22 cellular contexts compared by ENCODE assay signal in the genomic region with DNA sequence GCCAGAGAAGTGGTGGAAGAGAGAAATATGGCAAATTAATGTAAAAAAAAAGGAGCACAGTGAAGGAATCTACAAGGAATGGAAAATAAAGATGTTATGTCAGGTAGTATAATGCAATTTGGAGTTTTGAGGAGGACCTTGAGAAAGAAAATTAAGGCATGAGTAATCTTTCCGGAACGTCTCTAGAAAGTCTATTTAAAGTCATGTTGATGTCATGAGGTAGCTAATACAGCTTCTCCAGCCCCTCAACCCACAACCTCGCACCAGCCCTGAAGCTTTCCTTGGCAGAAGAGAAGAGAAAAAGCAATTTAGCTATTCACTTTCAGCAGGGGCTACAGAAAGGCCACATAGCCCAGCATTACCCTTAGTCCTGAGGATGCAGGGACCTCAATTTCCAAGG. TPM values are rescaled to one million over a fixed set of nuclear protein-coding genes. Genes with fewer than 3 reads are reported as not detected.
DNase-seq lines count a peak whose midpoint lies in the region; ATAC-seq and TF ChIP-seq lines count a peak whose summit lies in the region.
"Had no signal": no experiment of that assay in that cellular context is flagged by ENCODE, and none has a peak within 500 bp of the region (broad histone marks: within the 10 kb centered on the region; RNA-seq: fewer than 3 reads in every experiment).

No MANE protein-coding gene starts in this region.

- no peaks in the 10 kb centered on the region for H4K20me1 ChIP-seq in IMR-90 (ENCODE audit: insufficient read depth, low read length)

- H3K27ac ChIP-seq in IMR-90 (ENCODE audit: insufficient read depth, low read length) (no peak overlapping the region), body of pancreas (no peak overlapping the region)
- H3K27ac ChIP-seq: heart right ventricle, HL-60, pancreas, PC-9, SJCRH30, upper lobe of left lung, WERI-Rb-1 had no signal

- ATAC-seq in IMR-90 (ENCODE audit: low read depth) (peak; percentile 21; the same call in 1 of the 2 replicates), body of pancreas (no peak)
- ATAC-seq: GM23338, heart right ventricle, natural killer cell, pancreas, right cardiac atrium had no signal

- dilution Hi-C loops in IMR-90 (cut with HindIII; ENCODE audit: low sequenced_read_pairs, unreplicated experiment) = no loop called here

- in situ Hi-C loops in IMR-90 (cut with MboI; ENCODE audit: low sequenced_read_pairs) = no loop called here

- H2BK120ac ChIP-seq in IMR-90 (ENCODE audit: low read depth, low read length) = no peak overlapping the region

- H3K27me3 ChIP-seq in IMR-90 (ENCODE audit: control insufficient read depth, insufficient read depth, low read length) (no peaks in the 10 kb centered on the region), body of pancreas (no peaks in the 10 kb centered on the region)
- H3K27me3 ChIP-seq: BE2C, heart right ventricle, pancreas, SJCRH30, upper lobe of left lung had no signal

- H2BK5ac ChIP-seq in IMR-90 (ENCODE audit: low read depth, low read length, poor library complexity, severe bottlenecking) = no peak overlapping the region

- no peak overlapping the region for H3K23ac ChIP-seq in IMR-90 (ENCODE audit: low read depth, low read length)

- no peak overlapping the region for H2AK9ac ChIP-seq in IMR-90 (replicated peaks; ENCODE audit: low read depth, low read length, poor library complexity)

- no peak overlapping the region for H3K4ac ChIP-seq in IMR-90 (ENCODE audit: low read depth, low read length)

- H2BK20ac ChIP-seq in IMR-90 (ENCODE audit: low read depth, low read length) = no peak overlapping the region

- H3K4me2 ChIP-seq in IMR-90 (ENCODE audit: low read depth, low read length) = no peak overlapping the region
- H3K4me2 ChIP-seq: GM23338, PC-9 had no signal

- H2BK15ac ChIP-seq in IMR-90 (ENCODE audit: low read depth, low read length) = no peak overlapping the region; the same call in 2 of the 3 replicates

- intact Hi-C loops in IMR-90 (cut with micrococcal nuclease) (no loop called here), body of pancreas (cut with DNase I) (no loop called here)

- DNase-seq in A172 (ENCODE audit: low spot score) (peak; percentile 49), IMR-90 (peak; percentile 40), RPMI7951 (ENCODE audit: low read depth) (peak; percentile 77), dermis blood vessel endothelial cell (peak; percentile 17), NCI-H510A treated with DMSO at 0.1 percent for 48 hours (lab: John Stamatoyannopoulos, UW) (no peak), DMS114 treated with DMSO at 0.1 percent for 48 hours (lab: John Stamatoyannopoulos, UW; ENCODE audit: unreplicated experiment) (no peak), body of pancreas (no peak), NCI-H1417 (lab: John Stamatoyannopoulos, UW) (no peak)
- DNase-seq: activated CD4-positive, alpha-beta T cell treated with anti-CD3 and anti-CD28 coated beads, Interleukin-2, amount 50 U/mL, for 1 hour; activated naive CD8-positive, alpha-beta T cell treated with anti-CD3 and anti-CD28 coated beads for 36 hours; BE2C; heart right ventricle; natural killer cell; NCI-H2171 treated with DMSO at 0.1 percent for 48 hours; pancreas; PC-9; right cardiac atrium; SJCRH30; upper lobe of left lung; WERI-Rb-1 had no signal

- CTCF ChIA-PET in IMR-90 (lab: Yijun Ruan, JAX) = interaction anchor here (0.9 kb wide), 1 partner anchor 21 kb away, joined by 5 read pairs; no protein-coding TSS in a partner anchor

- H3K56ac ChIP-seq in IMR-90 (ENCODE audit: extremely low read depth, insufficient read depth, low read length) = no peak overlapping the region

- TF ChIP-seq CTCF in IMR-90 (conservative IDR thresholded peaks at IDR 0.05; ENCODE audit: low read depth, low read length) (no peak), body of pancreas (IDR thresholded peaks at IDR 0.05) (no peak)

- no peak overlapping the region for H3K9ac ChIP-seq in IMR-90 (ENCODE audit: low read depth, low read length)

- no peak overlapping the region for H4K5ac ChIP-seq in IMR-90 (ENCODE audit: low read depth, low read length)

- no CpG with 5 or more reads among the region's 3 CpGs for WGBS in IMR-90 (ENCODE audit: extremely low coverage in 2 of 2, insufficient read length in 1 of 2), 2 experiments
- 80 to 92% methylated on average over 3 of the region's 3 CpGs for WGBS in body of pancreas, 2 donors

- H3K4me1 ChIP-seq in IMR-90 (ENCODE audit: control insufficient read depth, insufficient read depth, low read length) = peaks cover 6% of the 10 kb centered on the region
- no peaks in the 10 kb centered on the region for H3K4me1 ChIP-seq in body of pancreas
- H3K4me1 ChIP-seq: BE2C, pancreas, SJCRH30 had no signal

- H3K4me3 ChIP-seq in IMR-90 (ENCODE audit: insufficient read depth, low read depth, low read length) (no peak overlapping the region), body of pancreas (no peak overlapping the region)
- H3K4me3 ChIP-seq: GM23338, heart right ventricle, pancreas, PC-9, SJCRH30, upper lobe of left lung had no signal

- H3K36me3 ChIP-seq in IMR-90 (ENCODE audit: control insufficient read depth, insufficient read depth, low read length) (no peaks in the 10 kb centered on the region), body of pancreas (replicated peaks in 1 of 2; ENCODE audit: insufficient read depth in 1 of 2, low read depth in 2 of 2) (no peaks in the 10 kb centered on the region)
- H3K36me3 ChIP-seq: BE2C, heart right ventricle, pancreas, SJCRH30, upper lobe of left lung, WERI-Rb-1 had no signal

- peaks cover 3% of the 10 kb centered on the region for H3K9me1 ChIP-seq in IMR-90 (ENCODE audit: insufficient read depth, low read length)

- no peak for TF ChIP-seq RAD21 in IMR-90 (IDR thresholded peaks at IDR 0.05; ENCODE audit: low read length)

- no peak overlapping the region for H2AFZ ChIP-seq in IMR-90 (replicated peaks; ENCODE audit: low read length, poor library complexity)
- H2AFZ ChIP-seq: GM23338, PC-9 had no signal

- no peak overlapping the region for H4K91ac ChIP-seq in IMR-90 (ENCODE audit: insufficient read depth, low read depth, low read length)

- TF ChIP-seq POLR2A in IMR-90 (IDR thresholded peaks at IDR 0.05; ENCODE audit: low read depth, low read length) (no peak), body of pancreas (IDR thresholded peaks at IDR 0.05) (no peak)

- H3K79me1 ChIP-seq in IMR-90 (ENCODE audit: low read depth in 1 of 2, low read length in 2 of 2) = peaks cover 3 to 10% of the 10 kb centered on the region in 2 experiments; a peak in 1 of 4 replicates

- no peaks in the 10 kb centered on the region for H3K9me3 ChIP-seq in IMR-90 (ENCODE audit: control insufficient read depth, insufficient read depth, low read length)
- H3K9me3 ChIP-seq in body of pancreas = no peaks in the 10 kb centered on the region
- H3K9me3 ChIP-seq: BE2C, heart right ventricle, pancreas, SJCRH30, upper lobe of left lung had no signal

- H3K14ac ChIP-seq in IMR-90 (replicated peaks; ENCODE audit: low read depth, low read length) = no peak overlapping the region

- no peak overlapping the region for H4K8ac ChIP-seq in IMR-90 (ENCODE audit: low read depth in 2 of 2, low read length in 2 of 2)

- POLR2A ChIA-PET in IMR-90 (lab: Charles Lee; ENCODE audit: unreplicated experiment) = interaction anchor here (0.6 kb wide), 1 partner anchor 51 kb away, joined by 5 read pairs; no protein-coding TSS in a partner anchor

- no TSS peak for BruUV-seq in IMR-90 (replicated peaks; lab: Mats Ljungman, UMichigan)

- peak overlapping the region; percentile 31; the same call in 1 of the 2 replicates for H3K18ac ChIP-seq in IMR-90 (ENCODE audit: low read depth, low read length)

- peak overlapping the region; percentile 22; the same call in 1 of the 2 replicates for H2AK5ac ChIP-seq in IMR-90 (ENCODE audit: low read depth, low read length)

TF ChIP-seq in IMR-90, 13 proteins besides CTCF, POLR2A, EP300 and RAD21:
- TF ChIP-seq CEBPB (IDR thresholded peaks at IDR 0.05; ENCODE audit: low read depth, low read length) = no peak

RNA-seq across cellular contexts. Expression of gene TRDMT1, which starts 22.5 kb away (rescaled TPM):
- 4.3 and 5.9 TPM in 2 replicates for total RNA-seq in A172 (2014; rRNA removed; shearing (Covaris generic))
- total RNA-seq in IMR-90 (2012; rRNA removed) (4.7 and 6.7 TPM in 2 replicates), dermis blood vessel endothelial cell (4.6 and 7.5 TPM in 2 replicates), body of pancreas (1 to 10 TPM; 7.3 to 7.5 TPM)
- 2.1 and 2.2 TPM in 2 replicates for polyA plus RNA-seq in IMR-90 (2012; rRNA removed)
- 0.90 and 4.7 TPM in 2 replicates for polyA plus RNA-seq in IMR-90 (2012; cell fraction: cytosol; rRNA removed)
- 0.49 and 4.0 TPM in 2 replicates for polyA plus RNA-seq in IMR-90 (2012; cell fraction: nucleus; rRNA removed; ENCODE audit: low replicate concordance)
- total RNA-seq in RPMI7951 (2014; rRNA removed; shearing (Covaris generic)) = 9.9 and 18.1 TPM in 2 replicates

RNA-seq across cellular contexts. Expression of gene VIM, which starts 49.0 kb away (rescaled TPM):
- total RNA-seq in A172 (2014; rRNA removed; shearing (Covaris generic)) = 4,251 and 5,299 TPM in 2 replicates
- 6,409 and 6,735 TPM in 2 replicates for total RNA-seq in IMR-90 (2012; rRNA removed)
- polyA plus RNA-seq in IMR-90 (2012; rRNA removed) = 4,502 and 5,313 TPM in 2 replicates
- polyA plus RNA-seq in IMR-90 (2012; cell fraction: cytosol; rRNA removed) = 3,296 and 6,454 TPM in 2 replicates
- polyA plus RNA-seq in IMR-90 (2012; cell fraction: nucleus; rRNA removed; ENCODE audit: low replicate concordance) = 3,181 and 7,305 TPM in 2 replicates
- total RNA-seq in RPMI7951 (2014; rRNA removed; shearing (Covaris generic)) = 11,641 and 12,249 TPM in 2 replicates
- total RNA-seq in dermis blood vessel endothelial cell = 4,841 and 6,960 TPM in 2 replicates
- total RNA-seq in body of pancreas = 1,000 to 10,000 TPM in 1 of 2 donors, 100 to 1,000 TPM in 1; 539 to 1,025 TPM

RNA-seq across cellular contexts. Expression of gene CUBN, which starts 49.4 kb away (rescaled TPM):
- 0.14 and 0.60 TPM in 2 replicates for total RNA-seq in A172 (2014; rRNA removed; shearing (Covaris generic))
- total RNA-seq in IMR-90 (2012; rRNA removed) (0.54 and 0.83 TPM in 2 replicates), dermis blood vessel endothelial cell (6.1 and 27.5 TPM in 2 replicates), body of pancreas (1 to 10 TPM; 2.6 to 3.6 TPM)
- 0.10 and 0.19 TPM in 2 replicates for polyA plus RNA-seq in IMR-90 (2012; rRNA removed)
- polyA plus RNA-seq in IMR-90 (2012; cell fraction: cytosol; rRNA removed) = 0.02 and 0.08 TPM in 2 replicates
- 0.21 and 1.1 TPM in 2 replicates for polyA plus RNA-seq in IMR-90 (2012; cell fraction: nucleus; rRNA removed; ENCODE audit: low replicate concordance)
- 0.98 and 2.9 TPM in 2 replicates for total RNA-seq in RPMI7951 (2014; rRNA removed; shearing (Covaris generic))

Comparison
In these comparisons a context has a peak if more than half of its experiments do, and no peak if none do; other contexts are left out.
1. DNase-seq: peak in A172 (single experiment), IMR-90 (single experiment), RPMI7951 (single experiment) and dermis blood vessel endothelial cell (single experiment); none in NCI-H510A treated with DMSO at 0.1 percent for 48 hours (single experiment), DMS114 treated with DMSO at 0.1 percent for 48 hours (single experiment), body of pancreas (0 of 4) and NCI-H1417 (0 of 3).